17 cellular contexts compared by ENCODE assay signal in genomic region chr17:68048996-68049395, GRCh38. TPM values are rescaled to one million over a fixed set of nuclear protein-coding genes. Genes with fewer than 3 reads are reported as not detected.
DNase-seq lines count a peak whose midpoint lies in the region; ATAC-seq and TF ChIP-seq lines count a peak whose summit lies in the region.
"Had no signal": no experiment of that assay in that cellular context is flagged by ENCODE, and none has a peak within 500 bp of the region (broad histone marks: within the 10 kb centered on the region; RNA-seq: fewer than 3 reads in every experiment).

No MANE protein-coding gene starts in this region.

- peaks cover 20% of the 10 kb centered on the region for H3K36me3 ChIP-seq in neural progenitor cell
- H3K36me3 ChIP-seq in vagina: peaks cover 0 to 20% of the 10 kb centered on the region in 2 donors

- H3K27ac Mint-ChIP-seq in activated T-cell treated with anti-CD3 and anti-CD28 coated beads, Interleukin-2, amount 50 U/mL, for 72 hours: peak overlapping the region; percentile 86
- no peak overlapping the region for H3K27ac Mint-ChIP-seq in activated naive CD8-positive, alpha-beta T cell treated with anti-CD3 and anti-CD28 coated beads, Interleukin-2, amount 50 U/mL, for 24 hours
- H3K27ac Mint-ChIP-seq in neural progenitor cell: no peak overlapping the region
- H3K27ac Mint-ChIP-seq: T-helper 1 cell treated with Interleukin-12 subunit alpha and Interleukin-12 subunit beta and Interleukin-4 antibody, amounts not matched to agents 30 μg/mL and 1 μg/mL, for 36 hours had no signal

- no peak overlapping the region for H3K9ac ChIP-seq in neural progenitor cell

- peaks cover 7 to 23% of the 10 kb centered on the region in 2 donors for H3K36me3 Mint-ChIP-seq in activated T-cell treated with anti-CD3 and anti-CD28 coated beads, Interleukin-2, amount 50 U/mL, for 72 hours (ENCODE audit: insufficient read depth in 2 of 2)
- H3K36me3 Mint-ChIP-seq in activated naive CD8-positive, alpha-beta T cell treated with anti-CD3 and anti-CD28 coated beads, Interleukin-2, amount 50 U/mL, for 24 hours (ENCODE audit: low read depth): peaks cover 39% of the 10 kb centered on the region
- peaks cover 17% of the 10 kb centered on the region for H3K36me3 Mint-ChIP-seq in neural progenitor cell

- peaks cover 53% of the 10 kb centered on the region for H3F3A ChIP-seq in neural progenitor cell (ENCODE audit: low read depth)

- H3K4me1 Mint-ChIP-seq in activated T-cell treated with anti-CD3 and anti-CD28 coated beads, Interleukin-2, amount 50 U/mL, for 72 hours (ENCODE audit: low read depth): peaks cover 6% of the 10 kb centered on the region
- H3K4me1 Mint-ChIP-seq in activated naive CD8-positive, alpha-beta T cell treated with anti-CD3 and anti-CD28 coated beads, Interleukin-2, amount 50 U/mL, for 24 hours: no peaks in the 10 kb centered on the region
- H3K4me1 Mint-ChIP-seq in neural progenitor cell: peaks cover 8% of the 10 kb centered on the region

- H3K79me2 ChIP-seq in neural progenitor cell (ENCODE audit: low read depth): no peaks in the 10 kb centered on the region

- DNase-seq in activated T-cell treated with anti-CD3 and anti-CD28 coated beads, Interleukin-2, amount 50 U/mL, for 72 hours: no peak
- no peak for DNase-seq in activated T-cell treated with anti-CD3 and anti-CD28 coated beads, Interleukin-2, amount 50 U/mL, for 1 hour
- DNase-seq in M059J (ENCODE audit: low read depth) (peak; percentile 35), neural progenitor cell (ENCODE audit: low spot score) (peak; percentile 15), NCI-H1105 (lab: John Stamatoyannopoulos, UW) (no peak), vagina (ENCODE audit: extremely low spot score in 2 of 2) (no peak)
- DNase-seq in activated naive CD8-positive, alpha-beta T cell treated with anti-CD3 and anti-CD28 coated beads, Interleukin-2, amount 50 U/mL, for 24 hours: no peak
- DNase-seq: activated effector memory CD4-positive, alpha-beta T cell treated with anti-CD3 and anti-CD28 coated beads, Interleukin-2, amount 50 U/mL, for 16 hours; brain microvascular endothelial cell; Calu3; gastrocnemius medialis; kidney; MM.1S; psoas muscle; trophoblast cell had no signal

- intact Hi-C loops in vagina (cut with DNase I): no loop called here

- no peak for TF ChIP-seq POLR2A in vagina (IDR thresholded peaks at IDR 0.05)

- H3K27ac ChIP-seq in neural progenitor cell (no peak overlapping the region), vagina (no peak overlapping the region)
- H3K27ac ChIP-seq: brain microvascular endothelial cell, gastrocnemius medialis, psoas muscle had no signal

- no peaks in the 10 kb centered on the region for H3K4me1 ChIP-seq in neural progenitor cell
- H3K4me1 ChIP-seq in vagina: peaks cover 26% of the 10 kb centered on the region
- H3K4me1 ChIP-seq: gastrocnemius medialis, psoas muscle had no signal

- peaks cover 34% of the 10 kb centered on the region for H4K20me1 ChIP-seq in neural progenitor cell (ENCODE audit: low read depth)

- no peak overlapping the region for H3K4me3 ChIP-seq in neural progenitor cell
- H3K4me3 ChIP-seq in vagina: no peak overlapping the region
- H3K4me3 ChIP-seq: gastrocnemius medialis, psoas muscle had no signal

- H3K9me3 Mint-ChIP-seq in activated T-cell treated with anti-CD3 and anti-CD28 coated beads, Interleukin-2, amount 50 U/mL, for 72 hours: no peaks in the 10 kb centered on the region
- H3K9me3 Mint-ChIP-seq in activated naive CD8-positive, alpha-beta T cell treated with anti-CD3 and anti-CD28 coated beads, Interleukin-2, amount 50 U/mL, for 24 hours: no peaks in the 10 kb centered on the region
- no peaks in the 10 kb centered on the region for H3K9me3 Mint-ChIP-seq in neural progenitor cell
- H3K9me3 Mint-ChIP-seq: T-helper 1 cell treated with Interleukin-12 subunit alpha and Interleukin-12 subunit beta and Interleukin-4 antibody, amounts not matched to agents 30 μg/mL and 1 μg/mL, for 36 hours had no signal

- ATAC-seq in activated T-cell treated with anti-CD3 and anti-CD28 coated beads, Interleukin-2, amount 50 U/mL, for 72 hours (replicated peaks in 1 of 2): peak in 1 of 2 donors; percentile 36
- peak; percentile 34 for ATAC-seq in activated naive CD8-positive, alpha-beta T cell treated with anti-CD3 and anti-CD28 coated beads, Interleukin-2, amount 50 U/mL, for 24 hours
- no peak for ATAC-seq in HG02938 (IDR thresholded peaks at IDR 0.05; ENCODE audit: unreplicated experiment)
- ATAC-seq: gastrocnemius medialis, psoas muscle had no signal

- H3K4me3 Mint-ChIP-seq in activated T-cell treated with anti-CD3 and anti-CD28 coated beads, Interleukin-2, amount 50 U/mL, for 72 hours: no peak overlapping the region
- no peak overlapping the region for H3K4me3 Mint-ChIP-seq in activated naive CD8-positive, alpha-beta T cell treated with anti-CD3 and anti-CD28 coated beads, Interleukin-2, amount 50 U/mL, for 24 hours
- H3K4me3 Mint-ChIP-seq in neural progenitor cell: no peak overlapping the region
- H3K4me3 Mint-ChIP-seq: T-helper 1 cell treated with Interleukin-12 subunit alpha and Interleukin-12 subunit beta and Interleukin-4 antibody, amounts not matched to agents 30 μg/mL and 1 μg/mL, for 36 hours had no signal

- no peak overlapping the region for H3K4me2 ChIP-seq in neural progenitor cell

- no peak overlapping the region for H2AFZ ChIP-seq in neural progenitor cell (replicated peaks)

- H3K27me3 Mint-ChIP-seq in activated T-cell treated with anti-CD3 and anti-CD28 coated beads, Interleukin-2, amount 50 U/mL, for 72 hours (ENCODE audit: low read depth): no peaks in the 10 kb centered on the region
- no peaks in the 10 kb centered on the region for H3K27me3 Mint-ChIP-seq in activated naive CD8-positive, alpha-beta T cell treated with anti-CD3 and anti-CD28 coated beads, Interleukin-2, amount 50 U/mL, for 24 hours
- no peaks in the 10 kb centered on the region for H3K27me3 Mint-ChIP-seq in neural progenitor cell (ENCODE audit: insufficient read depth, low read depth)

- TF ChIP-seq CTCF in neural progenitor cell (IDR thresholded peaks at IDR 0.05): no peak
- no peak for TF ChIP-seq CTCF in vagina (IDR thresholded peaks at IDR 0.05)

- H3K9me3 ChIP-seq in neural progenitor cell (ENCODE audit: low read depth) (no peaks in the 10 kb centered on the region), vagina (no peaks in the 10 kb centered on the region)
- H3K9me3 ChIP-seq: gastrocnemius medialis, psoas muscle had no signal

- H3K27me3 ChIP-seq in neural progenitor cell (no peaks in the 10 kb centered on the region), vagina (no peaks in the 10 kb centered on the region)
- H3K27me3 ChIP-seq: brain microvascular endothelial cell, gastrocnemius medialis had no signal

RNA-seq across cellular contexts. Expression of gene KPNA2, which starts 13.5 kb away (rescaled TPM):
- total RNA-seq in activated T-cell treated with anti-CD3 and anti-CD28 coated beads, Interleukin-2, amount 50 U/mL, for 72 hours: 100 to 1,000 TPM; 193 to 201 TPM
- total RNA-seq in M059J (2014; rRNA removed; shearing (Covaris generic)): 188 and 239 TPM in 2 replicates
- total RNA-seq in neural progenitor cell (ENCODE audit: low replicate concordance) (480 and 549 TPM in 2 replicates), vagina (29.7 TPM)

RNA-seq across cellular contexts. Expression of gene C17orf58, which starts 52.7 kb away (rescaled TPM):
- 10 to 100 TPM; 16.2 to 24.8 TPM for total RNA-seq in activated T-cell treated with anti-CD3 and anti-CD28 coated beads, Interleukin-2, amount 50 U/mL, for 72 hours
- 22.6 and 30.3 TPM in 2 replicates for total RNA-seq in M059J (2014; rRNA removed; shearing (Covaris generic))
- total RNA-seq in neural progenitor cell (ENCODE audit: low replicate concordance): 34.3 and 43.9 TPM in 2 replicates
- total RNA-seq in vagina: 9.8 TPM

Comparison
In these comparisons a context has a peak if more than half of its experiments do, and no peak if none do; other contexts are left out.
1. DNase-seq: peak in M059J (single experiment) and neural progenitor cell (single experiment); none in activated T-cell treated with anti-CD3 and anti-CD28 coated beads, Interleukin-2, amount 50 U/mL, for 72 hours (0 of 2), activated T-cell treated with anti-CD3 and anti-CD28 coated beads, Interleukin-2, amount 50 U/mL, for 1 hour (single experiment), activated naive CD8-positive, alpha-beta T cell treated with anti-CD3 and anti-CD28 coated beads, Interleukin-2, amount 50 U/mL, for 24 hours (single experiment), NCI-H1105 (single experiment) and vagina (0 of 2).